19 cellular contexts compared by ENCODE assay signal in genomic region chr2:16335947-16336346, GRCh38.
A peak's percentile ranks its signal among the peaks of the same experiment; 100 is the strongest.
DNase-seq lines count a peak whose midpoint lies in the region; ATAC-seq and TF ChIP-seq lines count a peak whose summit lies in the region.
"Had no signal": no experiment of that assay in that cellular context is flagged by ENCODE, and none has a peak within 500 bp of the region (broad histone marks: within the 10 kb centered on the region; RNA-seq: fewer than 3 reads in every experiment).

No MANE protein-coding gene starts in this region.

- no peak overlapping the region for H3K4me3 ChIP-seq in BE2C (ENCODE audit: low read depth, low read length)
- H3K4me3 ChIP-seq: A549, HAP-1 had no signal

- DNase-seq in BE2C: peak; percentile 97
- no peak for DNase-seq in nephron progenitor cell
- no peak for DNase-seq in SHP77 treated with DMSO at 0.1 percent for 48 hours (lab: John Stamatoyannopoulos, UW)
- no peak for DNase-seq in NCI-H2196 (lab: John Stamatoyannopoulos, UW; ENCODE audit: unreplicated experiment)
- DNase-seq: 8988T; ACHN; AML-193; C1 segment of cervical spinal cord; Calu3; CD4-positive, alpha-beta memory T cell; COR-L47; DMS79 treated with DMSO at 0.1 percent for 48 hours; GF-D8; GOT3; HFFc6 had no signal

- H3K4me1 ChIP-seq in BE2C: peaks cover 45% of the 10 kb centered on the region
- H3K4me1 ChIP-seq: A549, HAP-1 had no signal

- H3K36me3 ChIP-seq in BE2C: no peaks in the 10 kb centered on the region
- H3K36me3 ChIP-seq: HAP-1 had no signal

- H3K27me3 ChIP-seq in BE2C: peaks cover 6% of the 10 kb centered on the region

- H3K4me3 Mint-ChIP-seq in nephron progenitor cell: peak overlapping the region; percentile 6
- H3K4me3 Mint-ChIP-seq: CD4-positive, alpha-beta memory T cell; HFFc6 had no signal

- peaks cover 27% of the 10 kb centered on the region for H3K9me3 Mint-ChIP-seq in nephron progenitor cell

- H3K27me3 Mint-ChIP-seq in nephron progenitor cell (ENCODE audit: low read depth, poor library complexity): peaks cover 3% of the 10 kb centered on the region

- peaks cover 60% of the 10 kb centered on the region for H3K4me1 Mint-ChIP-seq in nephron progenitor cell
- H3K4me1 Mint-ChIP-seq: CD4-positive, alpha-beta memory T cell had no signal

- H3K27ac Mint-ChIP-seq in nephron progenitor cell: no peak overlapping the region
- H3K27ac Mint-ChIP-seq: CD4-positive, alpha-beta memory T cell; HFFc6 had no signal

- H3K27ac ChIP-seq in VCaP: peak overlapping the region; percentile 9; the same call in 1 of the 2 replicates
- H3K27ac ChIP-seq: A549 had no signal

- ATAC-seq in esophagus mucosa: no peak
- ATAC-seq: A549 had no signal

- peaks cover 18% of the 10 kb centered on the region for H3K9me3 ChIP-seq in BE2C
- H3K9me3 ChIP-seq: A549, HAP-1 had no signal

- H3K36me3 Mint-ChIP-seq in nephron progenitor cell (ENCODE audit: low read depth): peaks cover 21% of the 10 kb centered on the region
- H3K36me3 Mint-ChIP-seq: CD4-positive, alpha-beta memory T cell had no signal

- no peak for TF ChIP-seq CTCF in BE2C (IDR thresholded peaks at IDR 0.05; ENCODE audit: low read depth, low read length)
- no peak for TF ChIP-seq CTCF in VCaP (conservative IDR thresholded peaks at IDR 0.05)
- TF ChIP-seq CTCF in nephron progenitor cell (IDR thresholded peaks at IDR 0.05): no peak
